9 cellular contexts compared by ENCODE assay signal in genomic region chr2:23380562-23381065, GRCh38. TPM values are rescaled to one million over a fixed set of nuclear protein-coding genes. Genes with fewer than 3 reads are reported as not detected.
DNase-seq lines count a peak whose midpoint lies in the region; ATAC-seq, FAIRE-seq and TF ChIP-seq lines count a peak whose summit lies in the region.
"Had no signal": no experiment of that assay in that cellular context is flagged by ENCODE, and none has a peak within 500 bp of the region (broad histone marks: within the 10 kb centered on the region; RNA-seq: fewer than 3 reads in every experiment).

No MANE protein-coding gene starts in this region.

- no peaks in the 10 kb centered on the region for H3K36me3 Mint-ChIP-seq in chondrocyte (ENCODE audit: low read depth)
- H3K36me3 Mint-ChIP-seq: immature natural killer cell had no signal

- no peak for TF ChIP-seq CTCF in chondrocyte (IDR thresholded peaks at IDR 0.05)

- no peaks in the 10 kb centered on the region for H3K9me3 Mint-ChIP-seq in chondrocyte (ENCODE audit: low read depth)

- peak; percentile 92 for FAIRE-seq in GM18507 (lab: Jason Lieb, UNC)

- H3K27ac Mint-ChIP-seq in chondrocyte (ENCODE audit: unreplicated experiment) = peak overlapping the region; percentile 68
- H3K27ac Mint-ChIP-seq: immature natural killer cell had no signal

- peak; percentile 34 for ATAC-seq in HG02678 (IDR thresholded peaks at IDR 0.05; ENCODE audit: unreplicated experiment)
- ATAC-seq in HG03039 (IDR thresholded peaks at IDR 0.05; ENCODE audit: unreplicated experiment) = no peak

- peaks cover 7% of the 10 kb centered on the region for H3K27me3 Mint-ChIP-seq in chondrocyte (ENCODE audit: low read depth)

- peaks cover 15% of the 10 kb centered on the region for H3K4me1 Mint-ChIP-seq in chondrocyte (ENCODE audit: low read depth)

- no peak overlapping the region for H3K4me3 Mint-ChIP-seq in chondrocyte (ENCODE audit: unreplicated experiment)

- DNase-seq in GM18507 (ENCODE audit: extremely low spot score, insufficient read length, low read depth) = peak; percentile 50
- peak; percentile 20 for DNase-seq in NCI-H69 (lab: John Stamatoyannopoulos, UW)
- no peak for DNase-seq in chondrocyte (ENCODE audit: low spot score)
- DNase-seq in stimulated activated CD4-positive, alpha-beta T cell treated with anti-CD3 and anti-CD28 coated beads, Interleukin-2, amount 100 ng/mL, for 24 hours = peak; percentile 41 to 44
- DNase-seq in COLO668 (lab: John Stamatoyannopoulos, UW; ENCODE audit: unreplicated experiment) = no peak
- DNase-seq in UCSD-AML1 (lab: John Stamatoyannopoulos, UW; ENCODE audit: unreplicated experiment) = no peak

RNA-seq across cellular contexts. Expression of gene KLHL29, which starts 4.4 kb away (rescaled TPM):
- 8.0 to 9.0 TPM (median 8.0 TPM) in 3 replicates for total RNA-seq in chondrocyte

Comparison
In these comparisons a context has a peak if more than half of its experiments do, and no peak if none do; other contexts are left out.
1. DNase-seq: peak in GM18507 (single experiment), NCI-H69 (single experiment) and stimulated activated CD4-positive, alpha-beta T cell treated with anti-CD3 and anti-CD28 coated beads, Interleukin-2, amount 100 ng/mL, for 24 hours (2 of 2); none in chondrocyte (single experiment), COLO668 (single experiment) and UCSD-AML1 (single experiment).